ENCODE assay signal across 2 cellular contexts in genomic region chr4:8594097-8595038, GRCh38.
TF ChIP-seq lines count a peak whose summit lies in the region.

No MANE protein-coding gene starts in this region.

TF ChIP-seq in HEK293, 187 proteins besides CTCF, POLR2A, EP300 and RAD21 (continued from another document):
- TF ChIP-seq, protein P1, sequence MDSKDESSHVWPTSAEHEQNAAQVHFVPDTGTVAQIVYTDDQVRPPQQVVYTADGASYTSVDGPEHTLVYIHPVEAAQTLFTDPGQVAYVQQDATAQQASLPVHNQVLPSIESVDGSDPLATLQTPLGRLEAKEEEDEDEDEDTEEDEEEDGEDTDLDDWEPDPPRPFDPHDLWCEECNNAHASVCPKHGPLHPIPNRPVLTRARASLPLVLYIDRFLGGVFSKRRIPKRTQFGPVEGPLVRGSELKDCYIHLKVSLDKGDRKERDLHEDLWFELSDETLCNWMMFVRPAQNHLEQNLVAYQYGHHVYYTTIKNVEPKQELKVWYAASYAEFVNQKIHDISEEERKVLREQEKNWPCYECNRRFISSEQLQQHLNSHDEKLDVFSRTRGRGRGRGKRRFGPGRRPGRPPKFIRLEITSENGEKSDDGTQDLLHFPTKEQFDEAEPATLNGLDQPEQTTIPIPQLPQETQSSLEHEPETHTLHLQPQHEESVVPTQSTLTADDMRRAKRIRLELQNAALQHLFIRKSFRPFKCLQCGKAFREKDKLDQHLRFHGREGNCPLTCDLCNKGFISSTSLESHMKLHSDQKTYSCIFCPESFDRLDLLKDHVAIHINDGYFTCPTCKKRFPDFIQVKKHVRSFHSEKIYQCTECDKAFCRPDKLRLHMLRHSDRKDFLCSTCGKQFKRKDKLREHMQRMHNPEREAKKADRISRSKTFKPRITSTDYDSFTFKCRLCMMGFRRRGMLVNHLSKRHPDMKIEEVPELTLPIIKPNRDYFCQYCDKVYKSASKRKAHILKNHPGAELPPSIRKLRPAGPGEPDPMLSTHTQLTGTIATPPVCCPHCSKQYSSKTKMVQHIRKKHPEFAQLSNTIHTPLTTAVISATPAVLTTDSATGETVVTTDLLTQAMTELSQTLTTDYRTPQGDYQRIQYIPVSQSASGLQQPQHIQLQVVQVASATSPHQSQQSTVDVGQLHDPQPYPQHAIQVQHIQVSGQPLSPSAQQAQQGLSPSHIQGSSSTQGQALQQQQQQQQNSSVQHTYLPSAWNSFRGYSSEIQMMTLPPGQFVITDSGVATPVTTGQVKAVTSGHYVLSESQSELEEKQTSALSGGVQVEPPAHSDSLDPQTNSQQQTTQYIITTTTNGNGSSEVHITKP (tag by site-specific recombination; IDR thresholded peaks at IDR 0.05), result peak; percentile 36
- TF ChIP-seq ZSCAN16 (tag by site-specific recombination; IDR thresholded peaks at IDR 0.05) (no peak), BCL11B (tag by site-specific recombination; IDR thresholded peaks at IDR 0.05; ENCODE audit: low read depth) (0 out of 2 replicates have a peak, but pooled peaks have one; percentile 35), FEZF1 (tag by site-specific recombination; IDR thresholded peaks at IDR 0.05) (no peak), REST (tag by site-specific recombination; IDR thresholded peaks at IDR 0.05) (peak; percentile 78), EGR2 (tag by site-specific recombination; IDR thresholded peaks at IDR 0.05; ENCODE audit: low read depth) (no peak), SETDB1 (IDR thresholded peaks at IDR 0.05; ENCODE audit: insufficient read length, low read length) (no peak), SP7 (tag by site-specific recombination; IDR thresholded peaks at IDR 0.05) (0 out of 2 replicates have a peak, but pooled peaks have one; percentile 20)

TF ChIP-seq in HepG2, 621 proteins besides CTCF, POLR2A, EP300 and RAD21 (continued from another document):
- TF ChIP-seq REST (IDR thresholded peaks at IDR 0.05; ENCODE audit: borderline replicate concordance in 1 of 2, low read depth in 1 of 2, low read length in 2 of 2) (peak in 1 of 2 experiments; percentile 51; a peak in 1 of 4 replicates), NR2F6 (IDR thresholded peaks at IDR 0.05) (peak; percentile 42; the same call in 1 of the 2 replicates), NR2F6 (CRISPR knock-in tag; IDR thresholded peaks at IDR 0.05) (peak; percentile 70), GPBP1L1 (CRISPR knock-in tag; IDR thresholded peaks at IDR 0.05) (no peak), SMC3 (IDR thresholded peaks at IDR 0.05; ENCODE audit: low read length) (peak; percentile 74), MIER2 (CRISPR knock-in tag; IDR thresholded peaks at IDR 0.05) (0 out of 2 replicates have a peak, but pooled peaks have one; percentile 38), KDM3A (CRISPR knock-in tag; IDR thresholded peaks at IDR 0.05; ENCODE audit: low read depth) (no peak), RBM39 (IDR thresholded peaks at IDR 0.05; ENCODE audit: low read depth, low read length, poor library complexity, severe bottlenecking) (no peak), GATAD2A (CRISPR knock-in tag; IDR thresholded peaks at IDR 0.05) (0 out of 2 replicates have a peak, but pooled peaks have one; percentile 27), NR2F1 (CRISPR knock-in tag; IDR thresholded peaks at IDR 0.05) (peak in 1 of 2 experiments; percentile 52; a peak in 2 of 4 replicates), SUZ12 (IDR thresholded peaks at IDR 0.05; ENCODE audit: low read depth, low read length) (no peak), PHB2 (IDR thresholded peaks at IDR 0.05; ENCODE audit: partially characterized antibody) (no peak), ZFP36 (IDR thresholded peaks at IDR 0.05; ENCODE audit: borderline replicate concordance, low read depth, low read length, partially characterized antibody) (peak; percentile 75), ARID2 (CRISPR knock-in tag; IDR thresholded peaks at IDR 0.05; ENCODE audit: borderline replicate concordance) (no peak), SAP130 (CRISPR knock-in tag; IDR thresholded peaks at IDR 0.05; ENCODE audit: low read depth) (0 out of 2 replicates have a peak, but pooled peaks have one; percentile 16), XRCC5 (optimal IDR thresholded peaks at IDR 0.05; ENCODE audit: low read length) (peak; percentile 44), CEBPB (IDR thresholded peaks at IDR 0.05; ENCODE audit: borderline replicate concordance, low read depth, low read length) (peak; percentile 26; the same call in 1 of the 2 replicates), NPAS2 (CRISPR knock-in tag; IDR thresholded peaks at IDR 0.05; ENCODE audit: borderline replicate concordance) (no peak), ZNF263 (CRISPR knock-in tag; IDR thresholded peaks at IDR 0.05) (peak; percentile 89), STAG1 (CRISPR knock-in tag; IDR thresholded peaks at IDR 0.05) (peak; percentile 61), CEBPG (CRISPR knock-in tag; IDR thresholded peaks at IDR 0.05) (peak; percentile 77), ZMYM3 (CRISPR knock-in tag; IDR thresholded peaks at IDR 0.05) (peak; percentile 67; the same call in 1 of the 2 replicates), TOPORS (CRISPR knock-in tag; IDR thresholded peaks at IDR 0.05) (no peak), THRA (CRISPR knock-in tag; IDR thresholded peaks at IDR 0.05; ENCODE audit: borderline replicate concordance) (0 out of 2 replicates have a peak, but pooled peaks have one; percentile 26), TEAD3 (CRISPR knock-in tag; optimal IDR thresholded peaks at IDR 0.05; ENCODE audit: borderline replicate concordance) (peak; percentile 41)
- TF ChIP-seq, protein P2, sequence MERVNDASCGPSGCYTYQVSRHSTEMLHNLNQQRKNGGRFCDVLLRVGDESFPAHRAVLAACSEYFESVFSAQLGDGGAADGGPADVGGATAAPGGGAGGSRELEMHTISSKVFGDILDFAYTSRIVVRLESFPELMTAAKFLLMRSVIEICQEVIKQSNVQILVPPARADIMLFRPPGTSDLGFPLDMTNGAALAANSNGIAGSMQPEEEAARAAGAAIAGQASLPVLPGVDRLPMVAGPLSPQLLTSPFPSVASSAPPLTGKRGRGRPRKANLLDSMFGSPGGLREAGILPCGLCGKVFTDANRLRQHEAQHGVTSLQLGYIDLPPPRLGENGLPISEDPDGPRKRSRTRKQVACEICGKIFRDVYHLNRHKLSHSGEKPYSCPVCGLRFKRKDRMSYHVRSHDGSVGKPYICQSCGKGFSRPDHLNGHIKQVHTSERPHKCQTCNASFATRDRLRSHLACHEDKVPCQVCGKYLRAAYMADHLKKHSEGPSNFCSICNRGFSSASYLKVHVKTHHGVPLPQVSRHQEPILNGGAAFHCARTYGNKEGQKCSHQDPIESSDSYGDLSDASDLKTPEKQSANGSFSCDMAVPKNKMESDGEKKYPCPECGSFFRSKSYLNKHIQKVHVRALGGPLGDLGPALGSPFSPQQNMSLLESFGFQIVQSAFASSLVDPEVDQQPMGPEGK (CRISPR knock-in tag; IDR thresholded peaks at IDR 0.05), result peak; percentile 47
- TF ChIP-seq, protein P3, sequence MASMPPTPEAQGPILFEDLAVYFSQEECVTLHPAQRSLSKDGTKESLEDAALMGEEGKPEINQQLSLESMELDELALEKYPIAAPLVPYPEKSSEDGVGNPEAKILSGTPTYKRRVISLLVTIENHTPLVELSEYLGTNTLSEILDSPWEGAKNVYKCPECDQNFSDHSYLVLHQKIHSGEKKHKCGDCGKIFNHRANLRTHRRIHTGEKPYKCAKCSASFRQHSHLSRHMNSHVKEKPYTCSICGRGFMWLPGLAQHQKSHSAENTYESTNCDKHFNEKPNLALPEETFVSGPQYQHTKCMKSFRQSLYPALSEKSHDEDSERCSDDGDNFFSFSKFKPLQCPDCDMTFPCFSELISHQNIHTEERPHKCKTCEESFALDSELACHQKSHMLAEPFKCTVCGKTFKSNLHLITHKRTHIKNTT (CRISPR knock-in tag; IDR thresholded peaks at IDR 0.05), result no peak
- TF ChIP-seq, protein P4, sequence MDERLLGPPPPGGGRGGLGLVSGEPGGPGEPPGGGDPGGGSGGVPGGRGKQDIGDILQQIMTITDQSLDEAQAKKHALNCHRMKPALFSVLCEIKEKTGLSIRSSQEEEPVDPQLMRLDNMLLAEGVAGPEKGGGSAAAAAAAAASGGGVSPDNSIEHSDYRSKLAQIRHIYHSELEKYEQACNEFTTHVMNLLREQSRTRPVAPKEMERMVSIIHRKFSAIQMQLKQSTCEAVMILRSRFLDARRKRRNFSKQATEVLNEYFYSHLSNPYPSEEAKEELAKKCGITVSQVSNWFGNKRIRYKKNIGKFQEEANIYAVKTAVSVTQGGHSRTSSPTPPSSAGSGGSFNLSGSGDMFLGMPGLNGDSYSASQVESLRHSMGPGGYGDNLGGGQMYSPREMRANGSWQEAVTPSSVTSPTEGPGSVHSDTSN (CRISPR knock-in tag; IDR thresholded peaks at IDR 0.05), result peak; percentile 42; the same call in 1 of the 2 replicates
- TF ChIP-seq, protein P5, sequence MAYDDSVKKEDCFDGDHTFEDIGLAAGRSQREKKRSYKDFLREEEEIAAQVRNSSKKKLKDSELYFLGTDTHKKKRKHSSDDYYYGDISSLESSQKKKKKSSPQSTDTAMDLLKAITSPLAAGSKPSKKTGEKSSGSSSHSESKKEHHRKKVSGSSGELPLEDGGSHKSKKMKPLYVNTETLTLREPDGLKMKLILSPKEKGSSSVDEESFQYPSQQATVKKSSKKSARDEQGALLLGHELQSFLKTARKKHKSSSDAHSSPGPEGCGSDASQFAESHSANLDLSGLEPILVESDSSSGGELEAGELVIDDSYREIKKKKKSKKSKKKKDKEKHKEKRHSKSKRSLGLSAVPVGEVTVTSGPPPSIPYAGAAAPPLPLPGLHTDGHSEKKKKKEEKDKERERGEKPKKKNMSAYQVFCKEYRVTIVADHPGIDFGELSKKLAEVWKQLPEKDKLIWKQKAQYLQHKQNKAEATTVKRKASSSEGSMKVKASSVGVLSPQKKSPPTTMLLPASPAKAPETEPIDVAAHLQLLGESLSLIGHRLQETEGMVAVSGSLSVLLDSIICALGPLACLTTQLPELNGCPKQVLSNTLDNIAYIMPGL (CRISPR knock-in tag; IDR thresholded peaks at IDR 0.05; ENCODE audit: borderline replicate concordance in 1 of 2, low read depth in 1 of 2), result 0 out of 4 replicates have a peak, but pooled peaks have one; percentile 19 to 38
